Comparison of ENCODE assay signal across 17 cellular contexts in the genomic region with DNA sequence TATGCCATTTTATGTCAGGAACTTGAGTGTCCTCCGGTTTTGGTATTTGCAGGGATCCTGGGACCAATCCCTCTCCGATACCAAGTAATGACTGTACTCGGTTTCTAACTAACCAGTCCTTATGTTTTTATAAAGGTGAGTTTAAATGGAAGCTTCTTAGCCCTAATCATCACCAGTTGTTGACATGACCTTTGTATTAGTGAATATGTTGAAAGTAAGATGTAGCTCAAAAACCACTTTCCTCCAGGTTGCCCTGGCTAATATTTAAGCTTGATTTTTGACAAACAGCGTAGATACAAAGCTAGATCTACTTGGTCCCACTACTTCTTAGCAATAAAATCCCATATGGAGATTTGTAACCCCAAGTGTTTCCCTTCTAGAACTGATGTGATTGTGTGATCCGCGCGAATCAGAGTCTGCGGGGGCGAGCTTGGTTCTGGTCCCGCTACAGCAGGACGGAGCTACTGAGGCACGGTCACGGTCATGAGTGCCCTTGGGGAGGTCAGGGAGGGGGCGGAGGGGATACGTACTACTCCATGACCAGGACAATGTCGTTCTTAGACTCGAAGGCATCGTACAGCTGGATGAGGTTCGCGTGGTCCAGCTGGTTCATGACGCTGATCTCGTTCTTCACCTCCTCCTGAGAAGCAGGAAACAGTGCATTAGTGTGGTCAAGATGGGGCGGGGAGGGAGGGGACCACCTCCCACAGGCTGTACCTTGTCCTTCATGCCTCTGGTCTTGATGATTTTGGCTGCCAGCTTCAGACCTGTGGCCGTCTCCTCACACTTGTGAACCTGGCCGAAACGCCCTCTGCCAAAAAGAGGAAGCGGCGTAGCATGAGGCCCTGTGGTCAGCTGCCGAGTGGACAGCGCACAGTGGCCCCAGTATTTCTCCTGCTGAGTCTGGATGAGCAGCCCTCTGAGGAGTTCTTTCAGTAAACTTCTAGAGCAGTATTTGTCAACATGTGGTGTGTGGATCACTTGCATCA.
"Had no signal": no experiment of that assay in that cellular context is flagged by ENCODE, and none has a peak within 500 bp of the region (broad histone marks: within the 10 kb centered on the region; RNA-seq: fewer than 3 reads in every experiment).

No MANE protein-coding gene starts in this region.

- DNase-seq: cortex of kidney; dorsolateral prefrontal cortex; effector CD8-positive, alpha-beta T cell; esophagus squamous epithelium; foreskin fibroblast; glutamatergic neuron; immature natural killer cell; left ventricle myocardium inferior; naive thymus-derived CD4-positive, alpha-beta T cell; nephron progenitor cell; sigmoid colon; stimulated activated naive CD4-positive, alpha-beta T cell; trophoblast cell had no signal

- H3K27ac ChIP-seq: dorsolateral prefrontal cortex, esophagus squamous epithelium, gastroesophageal sphincter, left ventricle myocardium inferior, neutrophil, sigmoid colon, skin epidermis had no signal

- H3K27me3 Mint-ChIP-seq: naive thymus-derived CD4-positive, alpha-beta T cell had no signal

- H3K4me1 Mint-ChIP-seq: immature natural killer cell; naive thymus-derived CD4-positive, alpha-beta T cell had no signal

- H3K27me3 ChIP-seq: dorsolateral prefrontal cortex, esophagus squamous epithelium, gastroesophageal sphincter, neutrophil, sigmoid colon had no signal

- H3K4me1 ChIP-seq: esophagus squamous epithelium, gastroesophageal sphincter, left ventricle myocardium inferior, sigmoid colon had no signal

- H3K4me3 Mint-ChIP-seq: immature natural killer cell; naive thymus-derived CD4-positive, alpha-beta T cell; nephron progenitor cell had no signal

- H3K4me3 ChIP-seq: dorsolateral prefrontal cortex, esophagus squamous epithelium, gastroesophageal sphincter, left ventricle myocardium inferior, sigmoid colon, skin epidermis had no signal

- H3K27ac Mint-ChIP-seq: immature natural killer cell; naive thymus-derived CD4-positive, alpha-beta T cell had no signal

- H3K36me3 ChIP-seq: esophagus squamous epithelium, gastroesophageal sphincter, neutrophil, sigmoid colon had no signal

- H3K9me3 ChIP-seq: esophagus squamous epithelium, gastroesophageal sphincter, left ventricle myocardium inferior, neutrophil, sigmoid colon had no signal

- ATAC-seq: gastroesophageal sphincter; naive thymus-derived CD4-positive, alpha-beta T cell had no signal

- H3K9me3 Mint-ChIP-seq: immature natural killer cell had no signal

- FAIRE-seq: keratinocyte had no signal
